11 cellular contexts compared by ENCODE assay signal in genomic region chr6:37308084-37308817, GRCh38. TPM values are rescaled to one million over a fixed set of nuclear protein-coding genes. Genes with fewer than 3 reads are reported as not detected.
DNase-seq lines count a peak whose midpoint lies in the region; ATAC-seq and TF ChIP-seq lines count a peak whose summit lies in the region.
"Had no signal": no experiment of that assay in that cellular context is flagged by ENCODE, and none has a peak within 500 bp of the region (broad histone marks: within the 10 kb centered on the region; RNA-seq: fewer than 3 reads in every experiment).

No MANE protein-coding gene starts in this region.

- peaks cover 14% of the 10 kb centered on the region for H3K36me3 ChIP-seq in adipocyte (ENCODE audit: control insufficient read depth, insufficient read depth, low read length, severe bottlenecking)
- H3K36me3 ChIP-seq in lower lobe of right lung = peaks cover 26% of the 10 kb centered on the region

- no peak for TF ChIP-seq CTCF in lower lobe of right lung (IDR thresholded peaks at IDR 0.05)

- intact Hi-C loops in lower lobe of right lung (cut with DNase I) = no loop called here

- no peaks in the 10 kb centered on the region for H3K27me3 ChIP-seq in adipocyte (replicated peaks; ENCODE audit: control insufficient read depth, insufficient read depth, low read length)
- no peaks in the 10 kb centered on the region for H3K27me3 ChIP-seq in lower lobe of right lung (ENCODE audit: low read depth)
- H3K27me3 ChIP-seq: BLaER1 treated with 17β-estradiol and CSF1 and Interleukin-3, amounts not matched to agents 10 nM and 100 nM had no signal

- no peak overlapping the region for H3K9ac ChIP-seq in adipocyte (ENCODE audit: low read length)
- H3K9ac ChIP-seq: BLaER1 treated with 17β-estradiol and CSF1 and Interleukin-3, amounts not matched to agents 10 nM and 100 nM had no signal

- H3K9me3 ChIP-seq in adipocyte (ENCODE audit: control insufficient read depth, low read length) = no peaks in the 10 kb centered on the region
- H3K9me3 ChIP-seq in lower lobe of right lung = no peaks in the 10 kb centered on the region
- H3K9me3 ChIP-seq: BLaER1 treated with 17β-estradiol and CSF1 and Interleukin-3, amounts not matched to agents 10 nM and 100 nM had no signal

- ATAC-seq in lower lobe of right lung (peak; percentile 77 to 85), GM21367 (IDR thresholded peaks at IDR 0.05; ENCODE audit: unreplicated experiment) (no peak), HG03280 (IDR thresholded peaks at IDR 0.05; ENCODE audit: unreplicated experiment) (no peak), GM21529 (IDR thresholded peaks at IDR 0.05; ENCODE audit: unreplicated experiment) (no peak)
- ATAC-seq: stimulated activated effector memory CD8-positive, alpha-beta T cell treated with anti-CD3 and anti-CD28 coated beads, Interleukin-12 subunit alpha, Interleukin-12 subunit beta, amount 100 ng/mL, for 72 hours had no signal

- H3K4me1 ChIP-seq in adipocyte (ENCODE audit: control insufficient read depth, insufficient read depth, low read length) (peaks cover 8% of the 10 kb centered on the region), lower lobe of right lung (peaks cover 6% of the 10 kb centered on the region)

- DNase-seq in AG20443 (ENCODE audit: low spot score) (peak; percentile 34), NCI-H1417 treated with DMSO at 0.1 percent for 48 hours (lab: John Stamatoyannopoulos, UW) (peak; percentile 71), adipocyte (ENCODE audit: low read depth) (peak; percentile 27), lower lobe of right lung (no peak)
- DNase-seq in stimulated activated CD4-positive, alpha-beta T cell treated with anti-CD3 and anti-CD28 coated beads, Interleukin-2, amount 100 ng/mL, for 24 hours = no peak
- DNase-seq: T1000 had no signal

- H3K4me3 ChIP-seq in adipocyte (ENCODE audit: low read length) = no peak overlapping the region
- H3K4me3 ChIP-seq in lower lobe of right lung = no peak overlapping the region
- H3K4me3 ChIP-seq: BLaER1 treated with 17β-estradiol and CSF1 and Interleukin-3, amounts not matched to agents 10 nM and 100 nM had no signal

- peak overlapping the region; percentile 42 for H3K27ac ChIP-seq in lower lobe of right lung
- H3K27ac ChIP-seq: BLaER1 treated with 17β-estradiol and CSF1 and Interleukin-3, amounts not matched to agents 10 nM and 100 nM had no signal

RNA-seq across cellular contexts. Expression of gene RNF8, which starts 45.5 kb away (rescaled TPM):
- 13.1 TPM for total RNA-seq in lower lobe of right lung

RNA-seq across cellular contexts. Expression of gene TMEM217, which starts 50.3 kb away (rescaled TPM):
- total RNA-seq in lower lobe of right lung = 1.1 TPM

RNA-seq across cellular contexts. Expression of gene TBC1D22B, which starts 50.7 kb away (rescaled TPM):
- 11.5 TPM for total RNA-seq in lower lobe of right lung

Comparison
In these comparisons a context has a peak if more than half of its experiments do, and no peak if none do; other contexts are left out.
1. DNase-seq: peak in AG20443 (single experiment), NCI-H1417 treated with DMSO at 0.1 percent for 48 hours (single experiment) and adipocyte (single experiment); none in lower lobe of right lung (single experiment) and stimulated activated CD4-positive, alpha-beta T cell treated with anti-CD3 and anti-CD28 coated beads, Interleukin-2, amount 100 ng/mL, for 24 hours (0 of 2).
2. ATAC-seq: peak in lower lobe of right lung (2 of 2); none in GM21367 (single experiment), HG03280 (single experiment) and GM21529 (single experiment).